ENCODE assay signal across 11 cellular contexts in the genomic region with DNA sequence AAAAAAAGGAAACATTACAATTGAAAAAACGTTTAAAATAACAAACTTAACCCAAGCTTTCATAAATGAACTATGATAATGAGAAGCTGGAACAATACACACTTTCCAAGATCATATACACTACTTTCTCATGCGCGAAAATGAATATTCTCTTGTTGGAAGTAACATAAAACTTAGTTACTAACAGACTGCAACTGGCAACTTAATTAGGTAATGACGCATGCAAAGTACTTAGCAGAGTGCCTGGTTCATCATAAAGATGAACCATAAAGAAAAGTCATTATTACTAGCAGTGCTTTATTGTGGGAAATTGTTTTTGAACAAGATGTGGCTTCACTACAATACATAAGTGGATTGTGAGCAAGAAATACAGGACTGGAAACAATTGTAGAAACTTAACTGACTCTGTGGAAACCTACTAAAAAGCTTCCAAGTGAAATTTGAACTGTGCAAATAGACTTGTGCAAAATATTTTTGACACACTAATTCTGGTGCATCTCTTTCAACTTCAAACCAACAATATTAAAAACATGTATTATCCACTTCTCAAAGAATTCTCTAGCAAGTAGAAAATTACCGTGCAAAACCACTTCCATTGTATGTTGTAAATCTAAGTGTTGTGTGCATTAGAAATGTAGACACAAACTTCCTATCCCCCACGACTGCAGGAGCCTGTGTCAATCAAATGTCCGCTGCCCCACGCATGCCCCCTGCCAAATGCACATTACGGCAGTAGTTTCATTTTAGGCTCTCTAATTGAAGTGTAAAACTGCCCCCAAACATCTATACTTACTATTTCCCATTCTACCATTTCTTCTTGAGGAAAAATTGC. TPM values are rescaled to one million over a fixed set of nuclear protein-coding genes. Genes with fewer than 3 reads are reported as not detected.
DNase-seq lines count a peak whose midpoint lies in the region; ATAC-seq, FAIRE-seq and TF ChIP-seq lines count a peak whose summit lies in the region.
"Had no signal": no experiment of that assay in that cellular context is flagged by ENCODE, and none has a peak within 500 bp of the region (broad histone marks: within the 10 kb centered on the region; RNA-seq: fewer than 3 reads in every experiment).

No MANE protein-coding gene starts in this region.

- POLR2A ChIA-PET in Caco-2 (lab: Charles Lee), result no interaction called here

- no peak overlapping the region for H3K27ac Mint-ChIP-seq in Caco-2 (ENCODE audit: unreplicated experiment)

- H3K9me3 Mint-ChIP-seq in Caco-2 (ENCODE audit: unreplicated experiment), result no peaks in the 10 kb centered on the region

- H3K4me3 ChIP-seq in Caco-2 (ENCODE audit: low read depth, low read length), result peak overlapping the region; percentile 81; the same call in 1 of the 2 replicates
- peak overlapping the region; percentile 80 for H3K4me3 ChIP-seq in SJCRH30
- peak overlapping the region; percentile 89 for H3K4me3 ChIP-seq in fibroblast of mammary gland (ENCODE audit: control insufficient read depth, low read depth, low read length)
- peak overlapping the region; percentile 94 for H3K4me3 ChIP-seq in prostate gland

- H3K27ac ChIP-seq in SJCRH30, result peak overlapping the region; percentile 72
- peak overlapping the region; percentile 88 to 93 for H3K27ac ChIP-seq in prostate gland
- H3K27ac ChIP-seq: neutrophil had no signal

- TF ChIP-seq POLR2A in prostate gland (IDR thresholded peaks at IDR 0.05), result no peak

- DNase-seq in Caco-2 (no peak), SJCRH30 (peak; percentile 70 to 80), fibroblast of mammary gland (ENCODE audit: low read depth) (no peak), prostate gland (ENCODE audit: low spot score) (no peak), D341Med (ENCODE audit: low spot score) (no peak), frontal cortex (ENCODE audit: low spot score in 2 of 2) (no peak)
- DNase-seq: activated CD4-positive, alpha-beta T cell treated with anti-CD3 and anti-CD28 coated beads for 4 hours; stimulated activated naive CD4-positive, alpha-beta T cell treated with Interleukin-2 at 50 U/mL for 16 hours had no signal

- no peaks in the 10 kb centered on the region for H3K27me3 ChIP-seq in Caco-2 (replicated peaks; ENCODE audit: control insufficient read depth, insufficient read depth, low read length)
- H3K27me3 ChIP-seq in SJCRH30, result no peaks in the 10 kb centered on the region
- no peaks in the 10 kb centered on the region for H3K27me3 ChIP-seq in prostate gland (replicated peaks; ENCODE audit: insufficient read depth)

- TSS peak; percentile 23 for BruUV-seq in Caco-2 (replicated peaks; lab: Mats Ljungman, UMichigan)

- TF ChIP-seq CTCF in Caco-2 (IDR thresholded peaks at IDR 0.05; ENCODE audit: insufficient read depth in 1 of 2, low read depth in 1 of 2, low read length in 1 of 2, severe bottlenecking in 1 of 2, unreplicated experiment in 1 of 2) (no peak), fibroblast of mammary gland (conservative IDR thresholded peaks at IDR 0.05; ENCODE audit: control insufficient read depth, insufficient read depth, low read depth, low read length) (no peak), prostate gland (IDR thresholded peaks at IDR 0.05) (no peak)

- no peaks in the 10 kb centered on the region for H3K36me3 ChIP-seq in Caco-2 (ENCODE audit: control insufficient read depth, insufficient read depth, low read length)
- H3K36me3 ChIP-seq in SJCRH30, result no peaks in the 10 kb centered on the region
- no peaks in the 10 kb centered on the region for H3K36me3 ChIP-seq in prostate gland
- H3K36me3 ChIP-seq: neutrophil had no signal

- H3K4me3 Mint-ChIP-seq in Caco-2 (ENCODE audit: unreplicated experiment), result peak overlapping the region; percentile 88

- FAIRE-seq in frontal cortex (lab: Jason Lieb, UNC), result no peak

- H3K4me1 ChIP-seq in Caco-2 (peaks cover 54% of the 10 kb centered on the region), SJCRH30 (peaks cover 8% of the 10 kb centered on the region; the same call in 1 of the 2 replicates), prostate gland (replicated peaks) (peaks cover 3% of the 10 kb centered on the region)

- peaks cover 45% of the 10 kb centered on the region for H3K4me1 Mint-ChIP-seq in Caco-2 (ENCODE audit: low read depth, unreplicated experiment)

- H3K9me3 ChIP-seq in Caco-2, result no peaks in the 10 kb centered on the region
- no peaks in the 10 kb centered on the region for H3K9me3 ChIP-seq in SJCRH30 (replicated peaks)
- H3K9me3 ChIP-seq in prostate gland, result no peaks in the 10 kb centered on the region
- H3K9me3 ChIP-seq: neutrophil had no signal

- intact Hi-C loops in Caco-2 (cut with micrococcal nuclease; ENCODE audit: unreplicated experiment) (loop anchor here (2.0 kb wide), 1 partner anchor 99 kb away; no protein-coding TSS in a partner anchor), prostate gland (cut with DNase I) (loop anchor here (5.0 to 10.0 kb wide), 3 partner anchors 92 to 173 kb away; no protein-coding TSS in a partner anchor)

- CTCF ChIA-PET in Caco-2 (lab: Charles Lee), result interaction anchor here (0.8 to 3.3 kb wide), 2 partner anchors 101 to 190 kb away, joined by 3 to 22 read pairs; no protein-coding TSS in a partner anchor

- no peak for ATAC-seq in GM21786 (IDR thresholded peaks at IDR 0.05; ENCODE audit: unreplicated experiment)
- no peak for ATAC-seq in HG03460 (IDR thresholded peaks at IDR 0.05; ENCODE audit: unreplicated experiment)

- H3K27me3 Mint-ChIP-seq in Caco-2 (ENCODE audit: insufficient read depth, unreplicated experiment), result no peaks in the 10 kb centered on the region

- 25% methylated on average over 9 of the region's 9 CpGs for WGBS in prostate gland

- peaks cover 20% of the 10 kb centered on the region for H3K36me3 Mint-ChIP-seq in Caco-2 (ENCODE audit: insufficient read depth, unreplicated experiment)

RNA-seq across cellular contexts. Expression of gene ARHGAP29, which starts 2.0 kb away (rescaled TPM):
- total RNA-seq in Caco-2 (2022) (30.3 and 31.4 TPM in 2 replicates), prostate gland (10 to 100 TPM; 27.8 to 32.9 TPM), frontal cortex (12.2 TPM)
- 15.5 and 18.4 TPM in 2 replicates for total RNA-seq in SJCRH30 (2014; rRNA removed; shearing (Covaris generic))

Comparison
In these comparisons a context has a peak if more than half of its experiments do, and no peak if none do; other contexts are left out.
1. DNase-seq: peak in SJCRH30 (2 of 2); none in Caco-2 (0 of 2), fibroblast of mammary gland (single experiment), prostate gland (single experiment), D341Med (single experiment) and frontal cortex (0 of 2).
2. Peak in every context shown above with its lines, with median percentiles within 50 percentile points of each other: H3K4me3 ChIP-seq.